Comparison of ENCODE assay signal across 8 cellular contexts in the genomic region with DNA sequence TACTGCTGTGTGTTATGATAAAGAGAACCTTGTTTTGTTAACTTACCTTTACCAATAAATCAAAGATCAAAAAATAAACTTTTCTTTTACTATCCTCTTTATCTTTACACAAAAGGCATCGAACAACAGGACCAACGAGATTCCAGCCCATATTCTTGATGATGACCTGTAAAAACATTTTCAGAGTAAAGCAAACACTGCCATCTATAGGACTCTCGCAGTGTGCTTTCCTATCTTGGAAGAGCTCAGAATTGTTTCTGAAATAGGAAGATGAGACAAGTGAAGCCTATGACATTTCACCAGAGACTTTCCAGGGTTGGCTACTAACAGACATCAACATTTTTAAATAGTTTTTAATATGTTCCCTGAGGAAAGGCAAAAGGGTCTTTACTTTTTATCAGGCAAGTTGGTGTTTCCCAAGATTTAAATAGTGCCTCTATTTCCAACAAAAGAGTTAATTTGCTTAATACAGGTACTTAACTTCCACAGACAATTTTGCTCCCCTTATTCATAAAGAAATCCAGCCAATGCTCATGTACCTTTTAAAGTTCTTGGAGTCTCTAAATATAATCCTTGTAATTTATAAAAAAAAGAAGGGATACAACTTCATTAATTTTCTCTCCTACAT. TPM values are rescaled to one million over a fixed set of nuclear protein-coding genes. Genes with fewer than 3 reads are reported as not detected.
DNase-seq lines count a peak whose midpoint lies in the region; ATAC-seq, FAIRE-seq and TF ChIP-seq lines count a peak whose summit lies in the region.

No MANE protein-coding gene starts in this region.

- WGBS in right lobe of liver (ENCODE audit: insufficient coverage, low coverage, low lambda C conversion rate, missing lambda C conversion rate) = 17% methylated on average over 3 of the region's 3 CpGs

- H3K36me3 Mint-ChIP-seq in CD8-positive, alpha-beta T cell = peaks cover 65% of the 10 kb centered on the region

- H3K4me2 ChIP-seq in HCT116 (ENCODE audit: low read length) = no peak overlapping the region

- H2AFZ ChIP-seq in HCT116 (ENCODE audit: low read depth, low read length, poor library complexity, severe bottlenecking) = no peak overlapping the region

- no peak overlapping the region for H3K9ac ChIP-seq in HCT116 (ENCODE audit: low read length)

- no peaks in the 10 kb centered on the region for H3K27me3 Mint-ChIP-seq in CD8-positive, alpha-beta T cell (ENCODE audit: low read depth)

- no peaks in the 10 kb centered on the region for H3K9me2 ChIP-seq in HCT116 (ENCODE audit: insufficient read depth)

- TF ChIP-seq CTCF in CD8-positive, alpha-beta T cell (IDR thresholded peaks at IDR 0.05) = peak; percentile 49
- TF ChIP-seq CTCF in HCT116 (IDR thresholded peaks at IDR 0.05 in 2 of 3, conservative IDR thresholded peaks at IDR 0.05 in 1 of 3; ENCODE audit: borderline replicate concordance in 1 of 3, insufficient read depth in 1 of 3, low read depth in 2 of 3, low read length in 2 of 3) = peak; percentile 67 to 79 (median 69); a peak in 5 of 6 replicates
- TF ChIP-seq CTCF in bronchial epithelial cell (IDR thresholded peaks at IDR 0.05; ENCODE audit: insufficient read depth, low read length, severe bottlenecking) = peak; percentile 60
- peak; percentile 32 to 72 (median 56) for TF ChIP-seq CTCF in right lobe of liver (IDR thresholded peaks at IDR 0.05)
- TF ChIP-seq CTCF in coronary artery (IDR thresholded peaks at IDR 0.05) = no peak

- H3K79me2 ChIP-seq in HCT116 (ENCODE audit: insufficient read depth, low read length) = no peaks in the 10 kb centered on the region

- H3K36me3 ChIP-seq in CD8-positive, alpha-beta T cell (ENCODE audit: insufficient read depth, low read length) = no peaks in the 10 kb centered on the region
- H3K36me3 ChIP-seq in HCT116 (ENCODE audit: control insufficient read depth in 1 of 2, insufficient read depth in 2 of 2, low read length in 2 of 2) = peaks cover 4 to 11% of the 10 kb centered on the region in 2 experiments; a peak in 3 of 4 replicates
- peaks cover 4% of the 10 kb centered on the region for H3K36me3 ChIP-seq in bronchial epithelial cell (ENCODE audit: control insufficient read depth, insufficient read depth, low read length)
- peaks cover 0 to 5% (median 0%) of the 10 kb centered on the region in 4 donors for H3K36me3 ChIP-seq in right lobe of liver

- no peak overlapping the region for H3K27ac ChIP-seq in CD8-positive, alpha-beta T cell (ENCODE audit: low read depth, low read length)
- H3K27ac ChIP-seq in HCT116 (ENCODE audit: low read depth, low read length) (no peak overlapping the region), right lobe of liver (no peak overlapping the region), coronary artery (no peak overlapping the region)

- H3K4me3 Mint-ChIP-seq in CD8-positive, alpha-beta T cell = no peak overlapping the region

- no peaks in the 10 kb centered on the region for H3K9me3 Mint-ChIP-seq in CD8-positive, alpha-beta T cell

- no peaks in the 10 kb centered on the region for H4K20me1 ChIP-seq in HCT116 (ENCODE audit: insufficient read depth)

- no peaks in the 10 kb centered on the region for H3K27me3 ChIP-seq in CD8-positive, alpha-beta T cell (ENCODE audit: insufficient read depth, low read length)
- H3K27me3 ChIP-seq in HCT116 (ENCODE audit: insufficient read depth, low read length) (no peaks in the 10 kb centered on the region), bronchial epithelial cell (ENCODE audit: control insufficient read depth, insufficient read depth, low read length) (no peaks in the 10 kb centered on the region), right lobe of liver (no peaks in the 10 kb centered on the region)

- POLR2A ChIA-PET in CD8-positive, alpha-beta T cell (lab: Charles Lee) = no interaction called here
- POLR2A ChIA-PET in HCT116 (lab: Charles Lee) = no interaction called here

- no peaks in the 10 kb centered on the region for H3K4me1 ChIP-seq in CD8-positive, alpha-beta T cell (ENCODE audit: insufficient read depth, low read length)
- no peaks in the 10 kb centered on the region for H3K4me1 ChIP-seq in HCT116 (ENCODE audit: control insufficient read depth in 1 of 2, insufficient read depth in 2 of 2, low read length in 2 of 2)
- no peaks in the 10 kb centered on the region for H3K4me1 ChIP-seq in right lobe of liver

- BruUV-seq in HCT116 (replicated peaks; lab: Mats Ljungman, UMichigan) = no TSS peak

- FAIRE-seq in bronchial epithelial cell (lab: Jason Lieb, UNC) = no peak

- intact Hi-C loops in CD8-positive, alpha-beta T cell (cut with DNase I, micrococcal nuclease) = loop anchor here (1.0 to 10.0 kb wide), 7 partner anchors 293 to 1267 kb away; partner anchors contain the start of genes ZNF644 (in 2 of the 2), CDC7 (in 1 of the 2) and RPL5 (in 1 of the 2)
- intact Hi-C loops in HCT116 (cut with micrococcal nuclease) (loop anchor here (1.0 to 10.0 kb wide), 4 partner anchors 294 to 1007 kb away; no protein-coding TSS in a partner anchor), right lobe of liver (cut with DNase I) (no loop called here)

- H3K4me3 ChIP-seq in CD8-positive, alpha-beta T cell (ENCODE audit: low read depth, low read length) = no peak overlapping the region
- H3K4me3 ChIP-seq in HCT116 (replicated peaks in 1 of 2; ENCODE audit: low read depth in 1 of 2, low read length in 2 of 2) (no peak overlapping the region), bronchial epithelial cell (ENCODE audit: low read depth, low read length) (no peak overlapping the region), right lobe of liver (no peak overlapping the region), coronary artery (no peak overlapping the region)

- RAD21 ChIA-PET in HCT116 (lab: Charles Lee; ENCODE audit: low non-redundant PET in 1 of 2, low total read pairs in 2 of 2, uncharacterized antibody in 2 of 2, unreplicated experiment in 2 of 2) = interaction anchor here (1.0 to 1.5 kb wide), 4 partner anchors 261 to 298 kb away, joined by 3 to 8 read pairs (median 4); no protein-coding TSS in a partner anchor

- TF ChIP-seq RAD21 in HCT116 (IDR thresholded peaks at IDR 0.05; ENCODE audit: low read depth) = peak; percentile 85

- H3K4me1 Mint-ChIP-seq in CD8-positive, alpha-beta T cell (ENCODE audit: low read depth) = peaks cover 30% of the 10 kb centered on the region

- peak; percentile 36 for ATAC-seq in CD8-positive, alpha-beta T cell
- peak; percentile 70 for ATAC-seq in HCT116
- peak; percentile 66 to 80 (median 66) for ATAC-seq in right lobe of liver

- CTCF ChIA-PET in CD8-positive, alpha-beta T cell (lab: Charles Lee) = interaction anchor here (0.5 to 2.1 kb wide), 16 partner anchors 9 to 517 kb away, joined by 3 to 20 read pairs (median 3); no protein-coding TSS in a partner anchor
- CTCF ChIA-PET in HCT116 (lab: Charles Lee) = interaction anchor here (0.5 to 2.5 kb wide), 25 partner anchors 9 to 885 kb away, joined by 3 to 86 read pairs (median 5); partner anchors contain the start of genes GLMN and RPAP2

- no peak for DNase-seq in CD8-positive, alpha-beta T cell
- peak; percentile 52 for DNase-seq in HCT116 (ENCODE audit: low read depth, low spot score)
- DNase-seq in NCI-H69 (lab: John Stamatoyannopoulos, UW) = peak; percentile 42
- DNase-seq in bronchial epithelial cell (ENCODE audit: low read depth) = peak; percentile 68
- DNase-seq in right lobe of liver = no peak
- no peak for DNase-seq in effector CD4-positive, alpha-beta T cell
- no peak for DNase-seq in coronary artery (ENCODE audit: low spot score)
- no peak for DNase-seq in activated CD8-positive, alpha-beta memory T cell treated with anti-CD3 and anti-CD28 coated beads, Interleukin-2, amount 50 U/mL, for 48 hours

- H3K9me3 ChIP-seq in CD8-positive, alpha-beta T cell (ENCODE audit: low read length) = no peaks in the 10 kb centered on the region
- no peaks in the 10 kb centered on the region for H3K9me3 ChIP-seq in HCT116 (ENCODE audit: control insufficient read depth in 1 of 2, insufficient read depth in 1 of 2, low read depth in 1 of 2, low read length in 2 of 2)
- H3K9me3 ChIP-seq in right lobe of liver = no peaks in the 10 kb centered on the region

- TF ChIP-seq POLR2A in HCT116 (IDR thresholded peaks at IDR 0.05; ENCODE audit: borderline replicate concordance, extremely low read depth, insufficient read depth, insufficient read length) (no peak), right lobe of liver (IDR thresholded peaks at IDR 0.05) (no peak)

- H3K27ac Mint-ChIP-seq in CD8-positive, alpha-beta T cell = no peak overlapping the region

TF ChIP-seq in HCT116, 20 proteins besides CTCF, POLR2A, EP300 and RAD21 (continues in another document):
- TF ChIP-seq POLR2AphosphoS5 (IDR thresholded peaks at IDR 0.05; ENCODE audit: low read depth, low read length) (no peak), SIN3A (IDR thresholded peaks at IDR 0.05; ENCODE audit: low read depth) (no peak), FOSL1 (IDR thresholded peaks at IDR 0.05; ENCODE audit: low read depth) (no peak), SP1 (IDR thresholded peaks at IDR 0.05; ENCODE audit: low read depth) (no peak), EGR1 (IDR thresholded peaks at IDR 0.05; ENCODE audit: low read depth) (no peak), ELF1 (IDR thresholded peaks at IDR 0.05; ENCODE audit: borderline replicate concordance, low read depth) (no peak)
- TF ChIP-seq, protein P1, sequence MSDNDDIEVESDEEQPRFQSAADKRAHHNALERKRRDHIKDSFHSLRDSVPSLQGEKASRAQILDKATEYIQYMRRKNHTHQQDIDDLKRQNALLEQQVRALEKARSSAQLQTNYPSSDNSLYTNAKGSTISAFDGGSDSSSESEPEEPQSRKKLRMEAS (IDR thresholded peaks at IDR 0.05) = no peak

RNA-seq across cellular contexts. Expression of gene GLMN, which starts 7.3 kb away (rescaled TPM):
- total RNA-seq in CD8-positive, alpha-beta T cell = 1 to 10 TPM; 9.2 to 9.5 TPM
- 10.9 TPM for total RNA-seq in HCT116 (2021; ENCODE audit: unreplicated experiment)
- 1.3 and 2.7 TPM in 2 replicates for polyA plus RNA-seq in HCT116 (2012)
- 4.5 and 4.7 TPM in 2 replicates for total RNA-seq in bronchial epithelial cell
- total RNA-seq in right lobe of liver = 1 to 10 TPM; 1.6 to 3.6 (median 2.5) TPM

RNA-seq across cellular contexts. Expression of gene RPAP2, which starts 7.4 kb away (rescaled TPM):
- 10 to 100 TPM; 29.4 to 33.9 TPM for total RNA-seq in CD8-positive, alpha-beta T cell
- total RNA-seq in HCT116 (2021; ENCODE audit: unreplicated experiment) (28.1 TPM), bronchial epithelial cell (4.7 and 5.1 TPM in 2 replicates), right lobe of liver (10 to 100 TPM in 4 of 6 experiments, 1 to 10 TPM in 2; 7.1 to 12.7 (median 11.1) TPM)
- 3.2 and 8.5 TPM in 2 replicates for polyA plus RNA-seq in HCT116 (2012)

Comparison
In these comparisons a context has a peak if more than half of its experiments do, and no peak if none do; other contexts are left out.
1. DNase-seq: peak in HCT116 (single experiment), NCI-H69 (single experiment) and bronchial epithelial cell (single experiment); none in CD8-positive, alpha-beta T cell (0 of 7), right lobe of liver (0 of 3), effector CD4-positive, alpha-beta T cell (single experiment), coronary artery (single experiment) and activated CD8-positive, alpha-beta memory T cell treated with anti-CD3 and anti-CD28 coated beads, Interleukin-2, amount 50 U/mL, for 48 hours (single experiment).
2. intact Hi-C loops: an anchor here in CD8-positive, alpha-beta T cell (1.0 to 10.0 kb wide) and HCT116 (1.0 to 10.0 kb wide); none called in right lobe of liver.
3. Peak in every context shown above with its lines, with median percentiles within 50 percentile points of each other: ATAC-seq.